ENCODE assay signal across 11 cellular contexts in the genomic region with DNA sequence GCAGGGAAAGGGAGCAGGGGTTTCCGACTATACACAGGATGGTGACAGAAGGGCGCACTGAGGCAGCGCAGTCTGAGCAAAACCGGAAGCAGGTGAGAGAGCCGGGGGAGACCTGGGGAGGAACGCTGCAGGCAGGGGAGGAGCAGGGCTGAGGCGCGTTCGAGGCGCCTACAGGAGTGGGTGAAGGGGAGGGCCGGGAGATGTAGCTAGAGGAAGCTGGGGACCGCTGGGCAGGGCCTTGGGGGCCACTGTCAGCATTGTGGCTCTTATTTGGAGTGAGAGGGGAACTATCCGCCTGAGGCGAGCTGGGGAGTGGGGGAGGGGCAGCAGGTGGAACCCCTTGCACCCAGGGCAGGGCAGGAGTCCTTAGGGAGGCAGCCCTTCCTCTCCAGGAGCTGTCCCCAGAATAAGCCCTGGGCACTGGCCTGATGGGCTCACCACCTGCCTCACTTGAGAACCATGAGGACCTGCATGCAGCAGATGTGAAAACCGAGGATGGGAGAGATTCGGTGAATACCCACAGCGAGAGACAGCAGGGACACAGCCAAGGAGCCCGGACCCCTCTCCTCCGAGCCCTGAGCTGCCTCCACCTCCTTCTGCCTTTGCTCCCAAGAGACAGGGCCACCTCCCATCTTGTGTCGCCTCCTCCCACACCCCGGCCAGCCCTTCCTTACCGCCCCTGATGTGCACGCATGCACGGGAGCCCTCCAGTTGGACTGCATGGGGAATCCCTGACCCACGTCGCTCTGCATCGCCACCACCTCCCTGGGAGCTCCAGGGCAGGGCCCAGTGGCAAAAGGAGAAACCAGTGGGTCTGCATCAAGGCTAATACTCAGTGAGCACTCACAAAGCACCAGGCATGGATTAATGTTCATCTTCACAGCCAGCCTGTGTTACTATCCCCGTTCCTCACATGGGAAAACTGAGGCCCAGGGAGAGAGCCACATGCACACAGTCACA. TPM values are rescaled to one million over a fixed set of nuclear protein-coding genes. Genes with fewer than 3 reads are reported as not detected.
DNase-seq lines count a peak whose midpoint lies in the region; ATAC-seq, FAIRE-seq and TF ChIP-seq lines count a peak whose summit lies in the region.
"Had no signal": no experiment of that assay in that cellular context is flagged by ENCODE, and none has a peak within 500 bp of the region (broad histone marks: within the 10 kb centered on the region; RNA-seq: fewer than 3 reads in every experiment).

No MANE protein-coding gene starts in this region.

- H3K9me3 ChIP-seq in K562 (replicated peaks; ENCODE audit: control insufficient read depth, insufficient read depth, low read depth, low read length): no peaks in the 10 kb centered on the region
- no peaks in the 10 kb centered on the region for H3K9me3 ChIP-seq in sigmoid colon
- no peaks in the 10 kb centered on the region for H3K9me3 ChIP-seq in effector memory CD4-positive, alpha-beta T cell (ENCODE audit: control insufficient read depth, low read length)
- H3K9me3 ChIP-seq: tibial artery had no signal

- BruUV-seq in K562 (replicated peaks; lab: Mats Ljungman, UMichigan): no TSS peak

- TF ChIP-seq POLR2A in GM12892 (IDR thresholded peaks at IDR 0.05; ENCODE audit: low read depth, low read length) (peak; percentile 23; the same call in 1 of the 2 replicates), K562 (conservative IDR thresholded peaks at IDR 0.05) (no peak), sigmoid colon (IDR thresholded peaks at IDR 0.05) (no peak)

- H3K9me1 ChIP-seq in K562 (ENCODE audit: control insufficient read depth, insufficient read depth, low read length): peaks cover 9% of the 10 kb centered on the region

- peaks cover 95% of the 10 kb centered on the region for H3K79me2 ChIP-seq in K562 (ENCODE audit: control insufficient read depth, insufficient read depth, low read length)

- POLR2A ChIA-PET in K562 (lab: Yijun Ruan, JAX): interaction anchor here (0.6 to 1.9 kb wide), 8 partner anchors 8 to 1266 kb away, joined by 3 to 14 read pairs (median 3); no protein-coding TSS in a partner anchor

- intact Hi-C loops in K562 (cut with micrococcal nuclease) (loop anchor here (5.0 kb wide), 1 partner anchor 43 kb away; no protein-coding TSS in a partner anchor), sigmoid colon (cut with DNase I) (no loop called here)

- H3K4me2 ChIP-seq in K562 (ENCODE audit: insufficient read depth, low read length): peak overlapping the region; percentile 78

- DNase-seq in GM12892 (ENCODE audit: insufficient read length) (peak; percentile 66), NCI-H524 treated with DMSO at 0.1 percent for 48 hours (lab: John Stamatoyannopoulos, UW) (peak; percentile 88), K562 (ENCODE audit: extremely low read depth in 1 of 4, low spot score in 3 of 4) (peak; percentile 49 to 65 (median 53)), sigmoid colon (peak; percentile 51), ACHN (no peak), retina (no peak)
- DNase-seq in effector memory CD4-positive, alpha-beta T cell: no peak
- DNase-seq: activated CD8-positive, alpha-beta memory T cell treated with anti-CD3 and anti-CD28 coated beads for 24 hours had no signal

- no peaks in the 10 kb centered on the region for H3K27me3 ChIP-seq in K562 (ENCODE audit: control insufficient read depth in 2 of 2, insufficient read depth in 2 of 2, low read length in 2 of 2)
- no peaks in the 10 kb centered on the region for H3K27me3 ChIP-seq in sigmoid colon
- no peaks in the 10 kb centered on the region for H3K27me3 ChIP-seq in effector memory CD4-positive, alpha-beta T cell (replicated peaks; ENCODE audit: control insufficient read depth, insufficient read depth, low read length, poor library complexity, severe bottlenecking)
- H3K27me3 ChIP-seq: tibial artery had no signal

- H3K36me3 ChIP-seq in K562 (ENCODE audit: control insufficient read depth, insufficient read depth, low read length): peaks cover 38% of the 10 kb centered on the region
- H3K36me3 ChIP-seq in sigmoid colon: no peaks in the 10 kb centered on the region
- peaks cover 8% of the 10 kb centered on the region for H3K36me3 ChIP-seq in effector memory CD4-positive, alpha-beta T cell (ENCODE audit: control insufficient read depth, insufficient read depth, low read length)

- H3K27ac ChIP-seq in K562 (ENCODE audit: extremely low read depth, low read depth, low read length) (peak overlapping the region; percentile 68), sigmoid colon (no peak overlapping the region)
- H3K27ac ChIP-seq in effector memory CD4-positive, alpha-beta T cell (ENCODE audit: insufficient read depth, low read length, poor library complexity, severe bottlenecking): no peak overlapping the region
- H3K27ac ChIP-seq: tibial artery had no signal

- H3K4me1 ChIP-seq in K562 (replicated peaks in 1 of 2; ENCODE audit: control insufficient read depth in 2 of 2, insufficient read depth in 2 of 2, low read length in 2 of 2): peaks cover 70 to 78% of the 10 kb centered on the region in 2 experiments
- peaks cover 4 to 64% (median 53%) of the 10 kb centered on the region in 4 donors for H3K4me1 ChIP-seq in sigmoid colon
- peaks cover 11% of the 10 kb centered on the region for H3K4me1 ChIP-seq in effector memory CD4-positive, alpha-beta T cell (ENCODE audit: control insufficient read depth, insufficient read depth, low read length, poor library complexity, severe bottlenecking)

- WGBS in K562 (ENCODE audit: insufficient coverage, low coverage, missing lambda C conversion rate): 18% methylated on average over 28 of the region's 28 CpGs
- 63 to 86% methylated on average over 28 of the region's 28 CpGs for WGBS in sigmoid colon, 2 donors

- CTCF ChIA-PET in K562 (lab: Yijun Ruan, JAX; ENCODE audit: low intra/inter-chr PET ratio): no interaction called here

- in situ Hi-C loops in K562 (cut with MboI) (no loop called here), ACHN (cut with HindIII; ENCODE audit: low pct_ligation_motif_present, low pct_unique_long_range_greater_than_20kb, low sequenced_read_pairs) (no loop called here)

- no peak for FAIRE-seq in GM12892 (lab: Jason Lieb, UNC)
- FAIRE-seq in K562 (lab: Jason Lieb, UNC): no peak
- FAIRE-seq: islet of Langerhans had no signal

- H3K4me3 ChIP-seq in K562 (no peak overlapping the region), sigmoid colon (no peak overlapping the region)
- no peak overlapping the region for H3K4me3 ChIP-seq in effector memory CD4-positive, alpha-beta T cell (ENCODE audit: insufficient read depth, low read depth, low read length, poor library complexity, severe bottlenecking)
- H3K4me3 ChIP-seq: tibial artery had no signal

- no peak for TF ChIP-seq EP300 in K562 (IDR thresholded peaks at IDR 0.05; ENCODE audit: low read length)
- no peak for TF ChIP-seq EP300 in sigmoid colon (IDR thresholded peaks at IDR 0.05)

- TF ChIP-seq RAD21 in K562 (CRISPR knock-in tag; conservative IDR thresholded peaks at IDR 0.05 in 1 of 2, IDR thresholded peaks at IDR 0.05 in 1 of 2): no peak

- H4K20me1 ChIP-seq in K562 (replicated peaks; ENCODE audit: control insufficient read depth, insufficient read depth, low read length): no peaks in the 10 kb centered on the region; the same call in 1 of the 2 replicates

- H2AFZ ChIP-seq in K562 (ENCODE audit: low read depth, low read length): peak overlapping the region; percentile 36; the same call in 1 of the 2 replicates

- TF ChIP-seq CTCF in K562 (IDR thresholded peaks at IDR 0.05 in 2 of 3, conservative IDR thresholded peaks at IDR 0.05 in 1 of 3; ENCODE audit: insufficient read depth in 2 of 3, low read depth in 1 of 3, low read length in 3 of 3) (no peak), sigmoid colon (IDR thresholded peaks at IDR 0.05) (no peak)

- peak overlapping the region; percentile 40 to 89 for H3K9ac ChIP-seq in K562 (ENCODE audit: insufficient read depth in 1 of 2, low read depth in 2 of 2, low read length in 2 of 2)

- ATAC-seq in K562 (peak; percentile 57), GM18867 (IDR thresholded peaks at IDR 0.05; ENCODE audit: unreplicated experiment) (no peak)

RNA-seq across cellular contexts. Expression of gene AKT2, which starts 10.3 kb away (rescaled TPM):
- polyA plus RNA-seq in GM12892 (2012; ENCODE audit: missing spikeins): 78.2 TPM
- total RNA-seq in K562 (2011; cell fraction: chromatin; rRNA removed; ENCODE audit: low replicate concordance): 290 and 653 TPM in 2 replicates
- total RNA-seq in K562 (2011; cell fraction: nucleolus; rRNA removed): 340 and 358 TPM in 2 replicates
- 338 and 343 TPM in 2 replicates for total RNA-seq in K562 (2011; cell fraction: nucleoplasm; rRNA removed)
- total RNA-seq in K562 (2014; rRNA removed): 61.1 and 83.7 TPM in 2 replicates
- 44.7 and 55.7 TPM in 2 replicates for total RNA-seq in K562 (2014; rRNA removed; fragmentation: Illumina TruSeq; extraction: Trizol)
- 67.4 and 67.7 TPM in 2 replicates for total RNA-seq in K562 (2015; rRNA removed; fragmentation: Illumina TruSeq; extraction: Trizol)
- total RNA-seq in K562 (2021): 120 and 127 TPM in 2 replicates
- polyA plus RNA-seq in K562 (2011; rRNA removed): 90.8 and 133 TPM in 2 replicates
- 112 and 119 TPM in 2 replicates for polyA plus RNA-seq in K562 (2011; cell fraction: cytosol; rRNA removed)
- polyA plus RNA-seq in K562 (2011; cell fraction: nucleus; rRNA removed): 493 and 545 TPM in 2 replicates
- 76.0 and 79.7 TPM in 2 replicates for polyA plus RNA-seq in K562 (2012)
- polyA plus RNA-seq in K562 (2014; fragmentation: Illumina TruSeq; extraction: Trizol): 108 and 132 TPM in 2 replicates
- polyA plus RNA-seq in K562 (2014; fragmentation: Nextera tagmentation; extraction: Ambion mirVana): 1 to 10 TPM; 1.1 TPM
- polyA plus RNA-seq in K562 (2014; rRNA removed): 85.4 and 108 TPM in 2 replicates
- 47.0 and 54.6 TPM in 2 replicates for polyA minus RNA-seq in K562 (2011; rRNA and poly(A)+ RNA removed)
- 48.0 and 50.7 TPM in 2 replicates for polyA minus RNA-seq in K562 (2011; cell fraction: cytosol; rRNA and poly(A)+ RNA removed)
- polyA minus RNA-seq in K562 (2011; cell fraction: nucleus; rRNA and poly(A)+ RNA removed): 66.6 and 101 TPM in 2 replicates
- 10 to 100 TPM; 57.4 to 78.7 (median 76.3) TPM for total RNA-seq in sigmoid colon
- polyA plus RNA-seq in sigmoid colon: 100 to 1,000 TPM in 1 of 3 donors, 10 to 100 TPM in 2; 28.0 to 107 (median 31.2) TPM

RNA-seq across cellular contexts. Expression of gene CCNP, which starts 48.4 kb away (rescaled TPM):
- not detected for polyA plus RNA-seq in GM12892 (2012; ENCODE audit: missing spikeins)
- total RNA-seq in K562 (2011; cell fraction: chromatin; rRNA removed; ENCODE audit: low replicate concordance): 0.21 TPM in 1 of 2 replicates, not detected in the other
- total RNA-seq in K562 (2011; cell fraction: nucleolus; rRNA removed): not detected in 2 replicates
- not detected in 2 replicates for total RNA-seq in K562 (2011; cell fraction: nucleoplasm; rRNA removed)
- total RNA-seq in K562 (2014; rRNA removed) (0.08 TPM in 1 of 2 replicates, not detected in the other), K562 (2014; rRNA removed; fragmentation: Illumina TruSeq; extraction: Trizol) (not detected in 2 replicates), K562 (2015; rRNA removed; fragmentation: Illumina TruSeq; extraction: Trizol) (not detected in 2 replicates), K562 (2021) (not detected in 2 replicates), sigmoid colon (not detected)
- polyA plus RNA-seq in K562 (2011; rRNA removed) (0.04 TPM in 1 of 2 replicates, not detected in the other), K562 (2014; fragmentation: Illumina TruSeq; extraction: Trizol) (not detected in 2 replicates), K562 (2014; fragmentation: Nextera tagmentation; extraction: Ambion mirVana) (not detected), K562 (2014; rRNA removed) (0.19 and 0.32 TPM in 2 replicates), sigmoid colon (under 1 TPM in 1 of 3 donors, not detected in 2; 0.23 TPM)
- polyA plus RNA-seq in K562 (2011; cell fraction: cytosol; rRNA removed): 0.03 and 0.21 TPM in 2 replicates
- 0.09 and 0.24 TPM in 2 replicates for polyA plus RNA-seq in K562 (2011; cell fraction: nucleus; rRNA removed)
- 0.14 TPM in 1 of 2 replicates, not detected in the other for polyA plus RNA-seq in K562 (2012)
- not detected in 2 replicates for polyA minus RNA-seq in K562 (2011; rRNA and poly(A)+ RNA removed)
- not detected in 2 replicates for polyA minus RNA-seq in K562 (2011; cell fraction: cytosol; rRNA and poly(A)+ RNA removed)
- not detected in 2 replicates for polyA minus RNA-seq in K562 (2011; cell fraction: nucleus; rRNA and poly(A)+ RNA removed)

RNA-seq across cellular contexts. Expression of gene TTC9B, which starts 56.7 kb away (rescaled TPM):
- polyA plus RNA-seq in GM12892 (2012; ENCODE audit: missing spikeins): 0.17 TPM
- total RNA-seq in K562 (2011; cell fraction: chromatin; rRNA removed; ENCODE audit: low replicate concordance): not detected in 2 replicates
- 0.33 TPM in 1 of 2 replicates, not detected in the other for total RNA-seq in K562 (2011; cell fraction: nucleolus; rRNA removed)
- total RNA-seq in K562 (2011; cell fraction: nucleoplasm; rRNA removed): not detected in 2 replicates
- total RNA-seq in K562 (2014; rRNA removed) (not detected in 2 replicates), K562 (2014; rRNA removed; fragmentation: Illumina TruSeq; extraction: Trizol) (not detected in 2 replicates), K562 (2015; rRNA removed; fragmentation: Illumina TruSeq; extraction: Trizol) (not detected in 2 replicates), K562 (2021) (not detected in 2 replicates), sigmoid colon (1 to 10 TPM in 2 of 4 donors, not detected in 2; 1.1 to 5.0 TPM)
- polyA plus RNA-seq in K562 (2011; rRNA removed) (0.03 and 0.14 TPM in 2 replicates), K562 (2014; fragmentation: Illumina TruSeq; extraction: Trizol) (not detected in 2 replicates), K562 (2014; fragmentation: Nextera tagmentation; extraction: Ambion mirVana) (under 1 TPM in 1 of 2 experiments, not detected in 1; 0.06 TPM), K562 (2014; rRNA removed) (not detected in 2 replicates), sigmoid colon (under 1 TPM in 1 of 3 donors, not detected in 2; 0.34 TPM)
- 0.01 TPM in 1 of 2 replicates, not detected in the other for polyA plus RNA-seq in K562 (2011; cell fraction: cytosol; rRNA removed)
- polyA plus RNA-seq in K562 (2011; cell fraction: nucleus; rRNA removed): 0.18 TPM in 1 of 2 replicates, not detected in the other
- polyA plus RNA-seq in K562 (2012): 0.04 TPM in 1 of 2 replicates, not detected in the other
- polyA minus RNA-seq in K562 (2011; rRNA and poly(A)+ RNA removed): not detected in 2 replicates
- polyA minus RNA-seq in K562 (2011; cell fraction: cytosol; rRNA and poly(A)+ RNA removed): not detected in 2 replicates
- not detected in 2 replicates for polyA minus RNA-seq in K562 (2011; cell fraction: nucleus; rRNA and poly(A)+ RNA removed)

Comparison
In these comparisons a context has a peak if more than half of its experiments do, and no peak if none do; other contexts are left out.
1. DNase-seq: peak in GM12892 (single experiment), NCI-H524 treated with DMSO at 0.1 percent for 48 hours (single experiment), K562 (4 of 4) and sigmoid colon (single experiment); none in effector memory CD4-positive, alpha-beta T cell (0 of 3), ACHN (single experiment) and retina (single experiment).